8 cellular contexts compared by ENCODE assay signal in genomic region chr11:62574363-62575057, GRCh38. TPM values are rescaled to one million over a fixed set of nuclear protein-coding genes. Genes with fewer than 3 reads are reported as not detected.
DNase-seq lines count a peak whose midpoint lies in the region; ATAC-seq, FAIRE-seq and TF ChIP-seq lines count a peak whose summit lies in the region.

No MANE protein-coding gene starts in this region.

- H3K27ac ChIP-seq in WERI-Rb-1 (peak overlapping the region; percentile 91), pancreas (peak overlapping the region; percentile 75 to 98 (median 89))

- TF ChIP-seq CTCF in AG10803 (conservative IDR thresholded peaks at IDR 0.05; ENCODE audit: low read length) (no peak), WERI-Rb-1 (IDR thresholded peaks at IDR 0.05; ENCODE audit: low read depth, low read length) (no peak), pancreas (IDR thresholded peaks at IDR 0.05) (no peak)

- peaks cover 6 to 13% (median 13%) of the 10 kb centered on the region in 3 donors for H3K4me1 ChIP-seq in pancreas

- H3K36me3 ChIP-seq in WERI-Rb-1 (peaks cover 73% of the 10 kb centered on the region), pancreas (peaks cover 0 to 40% (median 9%) of the 10 kb centered on the region in 3 donors)

- DNase-seq in AG10803 (ENCODE audit: low read depth) (no peak), WERI-Rb-1 (peak; percentile 68), germinal center (ENCODE audit: low spot score) (peak; percentile 34), pancreas (peak in 5 of 6 donors; percentile 43 to 83 (median 62))

- ATAC-seq in GM18511 (IDR thresholded peaks at IDR 0.05; ENCODE audit: unreplicated experiment) (peak; percentile 28), HG03439 (IDR thresholded peaks at IDR 0.05; ENCODE audit: unreplicated experiment) (peak; percentile 7), pancreas (peak; percentile 16 to 40 (median 36)), HG03280 (IDR thresholded peaks at IDR 0.05; ENCODE audit: unreplicated experiment) (no peak), HG03095 (IDR thresholded peaks at IDR 0.05; ENCODE audit: unreplicated experiment) (no peak)

- 1 to 2% methylated on average over 33 of the region's 33 CpGs for WGBS in pancreas, 2 donors

- intact Hi-C loops in pancreas (cut with DNase I) = no loop called here

- H3K27me3 ChIP-seq in WERI-Rb-1 (ENCODE audit: insufficient read depth, low read depth, severe bottlenecking) (no peaks in the 10 kb centered on the region), pancreas (no peaks in the 10 kb centered on the region)

- no peak for FAIRE-seq in pancreas (lab: Jason Lieb, UNC)

- H3K9me3 ChIP-seq in WERI-Rb-1 (ENCODE audit: severe bottlenecking) (no peaks in the 10 kb centered on the region), pancreas (no peaks in the 10 kb centered on the region)

- H3K4me3 ChIP-seq in AG10803 (ENCODE audit: low read length) (peak overlapping the region; percentile 90), WERI-Rb-1 (ENCODE audit: low read depth, low read length) (peak overlapping the region; percentile 100), pancreas (peak overlapping the region; percentile 22 to 73 (median 56))

RNA-seq across cellular contexts. Expression of gene EEF1G, which starts 0.8 kb away (rescaled TPM):
- 1,000 to 10,000 TPM in 4 of 6 donors, 100 to 1,000 TPM in 2; 723 to 1,171 (median 1,053) TPM for total RNA-seq in pancreas
- polyA plus RNA-seq in pancreas = 100 to 1,000 TPM; 630 to 745 TPM

RNA-seq across cellular contexts. Expression of gene TUT1, which starts 16.8 kb away (rescaled TPM):
- total RNA-seq in pancreas = 10 to 100 TPM; 12.0 to 20.3 (median 14.6) TPM
- polyA plus RNA-seq in pancreas = 10 to 100 TPM; 24.6 to 33.4 TPM

RNA-seq across cellular contexts. Expression of gene MTA2, which starts 27.2 kb away (rescaled TPM):
- total RNA-seq in pancreas = 10 to 100 TPM; 14.7 to 35.6 (median 23.0) TPM
- polyA plus RNA-seq in pancreas = 10 to 100 TPM; 28.7 to 42.3 TPM

RNA-seq across cellular contexts. Expression of gene AHNAK, which starts 27.9 kb away (rescaled TPM):
- 100 to 1,000 TPM in 1 of 6 donors, 10 to 100 TPM in 5; 53.2 to 163 (median 77.2) TPM for total RNA-seq in pancreas
- polyA plus RNA-seq in pancreas = 10 to 100 TPM; 18.7 to 32.5 TPM

RNA-seq across cellular contexts. Expression of gene EML3, which starts 38.1 kb away (rescaled TPM):
- 10 to 100 TPM; 22.0 to 34.1 (median 23.4) TPM for total RNA-seq in pancreas
- 10 to 100 TPM; 70.7 to 86.4 TPM for polyA plus RNA-seq in pancreas

Comparison
In these comparisons a context has a peak if more than half of its experiments do, and no peak if none do; other contexts are left out.
1. ATAC-seq: peak in GM18511 (single experiment), HG03439 (single experiment) and pancreas (4 of 4); none in HG03280 (single experiment) and HG03095 (single experiment).
2. Peak in every context shown above with its lines, with median percentiles within 50 percentile points of each other: H3K4me3 ChIP-seq.